15 cellular contexts compared by ENCODE assay signal in the genomic region with DNA sequence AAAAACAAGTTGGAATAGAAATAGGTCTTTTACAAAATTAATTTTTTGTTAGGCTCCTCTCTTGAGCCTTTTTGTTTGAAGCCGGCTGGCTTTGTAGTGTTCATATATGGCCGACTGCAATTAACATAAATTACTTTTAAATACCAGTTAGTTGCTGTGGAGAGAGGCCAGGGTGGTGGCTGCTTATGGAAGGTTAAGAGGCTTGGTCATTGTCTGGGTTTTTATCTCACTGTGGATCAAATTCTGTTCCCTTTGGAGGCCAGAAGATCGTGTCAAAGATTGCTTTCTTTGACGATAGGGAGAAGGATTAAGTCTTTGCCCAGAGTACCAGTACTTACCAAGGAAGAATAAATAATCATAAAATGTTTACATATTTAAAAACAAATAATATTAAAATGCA. TPM values are rescaled to one million over a fixed set of nuclear protein-coding genes. Genes with fewer than 3 reads are reported as not detected.
DNase-seq lines count a peak whose midpoint lies in the region; ATAC-seq and TF ChIP-seq lines count a peak whose summit lies in the region.
"Had no signal": no experiment of that assay in that cellular context is flagged by ENCODE, and none has a peak within 500 bp of the region (broad histone marks: within the 10 kb centered on the region; RNA-seq: fewer than 3 reads in every experiment).

No MANE protein-coding gene starts in this region.

- no peaks in the 10 kb centered on the region for H3K27me3 ChIP-seq in SK-N-SH (ENCODE audit: insufficient read depth)
- no peaks in the 10 kb centered on the region for H3K27me3 ChIP-seq in neural progenitor cell
- H3K27me3 ChIP-seq in MG63: no peaks in the 10 kb centered on the region
- H3K27me3 ChIP-seq in testis: no peaks in the 10 kb centered on the region
- H3K27me3 ChIP-seq: left lung had no signal

- no peak overlapping the region for H3K4me3 ChIP-seq in SK-N-SH (ENCODE audit: low read depth in 2 of 2, low read length in 1 of 2)
- no peak overlapping the region for H3K4me3 ChIP-seq in neural progenitor cell
- no peak overlapping the region for H3K4me3 ChIP-seq in MG63
- H3K4me3 ChIP-seq in testis: no peak overlapping the region
- H3K4me3 ChIP-seq: GM12878, left lung had no signal

- peaks cover 30 to 35% of the 10 kb centered on the region in 2 experiments for H3K36me3 ChIP-seq in SK-N-SH (replicated peaks in 1 of 2; ENCODE audit: control insufficient read depth in 1 of 2, insufficient read depth in 2 of 2, low read length in 1 of 2)
- H3K36me3 ChIP-seq in neural progenitor cell: peaks cover 31% of the 10 kb centered on the region
- peaks cover 2% of the 10 kb centered on the region; the same call in 1 of the 2 replicates for H3K36me3 ChIP-seq in MG63
- H3K36me3 ChIP-seq in testis (ENCODE audit: low read depth, missing control alignments): no peaks in the 10 kb centered on the region
- H3K36me3 ChIP-seq: left lung had no signal

- POLR2A ChIA-PET in SK-N-SH (lab: Yijun Ruan, JAX): no interaction called here
- POLR2A ChIA-PET in WTC11 (lab: Charles Lee): no interaction called here

- TF ChIP-seq CTCF in SK-N-SH (IDR thresholded peaks at IDR 0.05): no peak
- no peak for TF ChIP-seq CTCF in neural progenitor cell (IDR thresholded peaks at IDR 0.05)
- TF ChIP-seq CTCF in testis (IDR thresholded peaks at IDR 0.05): no peak
- no peak for TF ChIP-seq CTCF in WTC11 (IDR thresholded peaks at IDR 0.05)

- peak overlapping the region; percentile 71 for H3K4me2 ChIP-seq in SK-N-SH
- H3K4me2 ChIP-seq in neural progenitor cell: no peak overlapping the region

- intact Hi-C loops in testis (cut with DNase I; ENCODE audit: low total_unique reads): no loop called here

- no peak for ATAC-seq in WTC11
- ATAC-seq: activated CD8-positive, alpha-beta T cell treated with anti-CD3 and anti-CD28 coated beads, Interleukin-2, amount 10 ng/mL, durations not matched to agents 7 days and 5 days; GM12878; left lung; stimulated activated memory B cell treated with anti-CD40 and anti-IgM and Interleukin-4, amounts not matched to agents 10 μg/mL and 1 μg/mL and 100 μg/mL, for 72 hours had no signal

- H3K9me3 ChIP-seq in SK-N-SH (peaks cover 8% of the 10 kb centered on the region; the same call in 1 of the 2 replicates), neural progenitor cell (ENCODE audit: low read depth) (peaks cover 15% of the 10 kb centered on the region), MG63 (no peaks in the 10 kb centered on the region; the same call in 1 of the 2 replicates), testis (no peaks in the 10 kb centered on the region)
- H3K9me3 ChIP-seq: left lung had no signal

- H3K9me3 Mint-ChIP-seq in neural progenitor cell: peaks cover 32% of the 10 kb centered on the region
- H3K9me3 Mint-ChIP-seq in WTC11: peaks cover 22% of the 10 kb centered on the region
- H3K9me3 Mint-ChIP-seq: CD8-positive, alpha-beta T cell had no signal

- 39% methylated on average over 4 of the region's 4 CpGs for WGBS in SK-N-SH (ENCODE audit: low lambda C conversion rate)
- 78 to 84% methylated on average over 4 of the region's 4 CpGs for WGBS in testis, 2 donors

- H3K27ac ChIP-seq in SK-N-SH (ENCODE audit: low read depth in 2 of 2, low read length in 1 of 2) (peak overlapping the region; percentile 64 to 80), neural progenitor cell (no peak overlapping the region), testis (no peak overlapping the region)
- H3K27ac ChIP-seq: left lung had no signal

- peak overlapping the region; percentile 32; the same call in 1 of the 2 replicates for H2AFZ ChIP-seq in SK-N-SH (ENCODE audit: low read depth)
- no peak overlapping the region for H2AFZ ChIP-seq in neural progenitor cell (replicated peaks)

- H3K9ac ChIP-seq in SK-N-SH (peak overlapping the region; percentile 47; the same call in 1 of the 2 replicates), neural progenitor cell (no peak overlapping the region)

- DNase-seq in EL: peak; percentile 8
- DNase-seq in NCI-H1417 (lab: John Stamatoyannopoulos, UW): peak; percentile 60 to 93 (median 69)
- DNase-seq in SK-N-SH: no peak
- DNase-seq in neural progenitor cell (ENCODE audit: low spot score): no peak
- DNase-seq in MG63: no peak
- no peak for DNase-seq in testis
- DNase-seq in WTC11 (ENCODE audit: low spot score): no peak
- DNase-seq: activated CD8-positive, alpha-beta T cell treated with anti-CD3 and anti-CD28 coated beads, Interleukin-2, amount 10 ng/mL, durations not matched to agents 7 days and 5 days; effector CD4-positive, alpha-beta T cell; Karpas-422; left lung; occipital lobe had no signal

- H3K4me1 ChIP-seq in SK-N-SH (ENCODE audit: control insufficient read depth in 1 of 2, insufficient read depth in 2 of 2, low read depth in 1 of 2, low read length in 1 of 2): peaks cover 24 to 43% of the 10 kb centered on the region in 2 experiments
- H3K4me1 ChIP-seq in neural progenitor cell: peaks cover 21% of the 10 kb centered on the region
- H3K4me1 ChIP-seq in testis: no peaks in the 10 kb centered on the region
- H3K4me1 ChIP-seq: left lung had no signal

- H3K27ac Mint-ChIP-seq in neural progenitor cell (peak overlapping the region; percentile 89), WTC11 (no peak overlapping the region)
- H3K27ac Mint-ChIP-seq: stimulated activated memory B cell treated with anti-CD40 and anti-IgM and Interleukin-4, amounts not matched to agents 10 μg/mL and 1 μg/mL and 100 μg/mL, for 72 hours had no signal

- TF ChIP-seq RAD21 in SK-N-SH (IDR thresholded peaks at IDR 0.05; ENCODE audit: low read length): no peak

- H3F3A ChIP-seq in SK-N-SH (replicated peaks; ENCODE audit: insufficient read depth) (peaks cover 23% of the 10 kb centered on the region), neural progenitor cell (ENCODE audit: low read depth) (no peaks in the 10 kb centered on the region)

- H4K20me1 ChIP-seq in SK-N-SH (ENCODE audit: insufficient read depth) (no peaks in the 10 kb centered on the region), neural progenitor cell (ENCODE audit: low read depth) (peaks cover 38% of the 10 kb centered on the region)

- H3K4me3 Mint-ChIP-seq in neural progenitor cell: peak overlapping the region; percentile 20
- H3K4me3 Mint-ChIP-seq in WTC11: no peak overlapping the region
- H3K4me3 Mint-ChIP-seq: activated CD8-positive, alpha-beta T cell treated with anti-CD3 and anti-CD28 coated beads, Interleukin-2, amount 10 ng/mL, durations not matched to agents 7 days and 5 days; CD8-positive, alpha-beta T cell; stimulated activated memory B cell treated with anti-CD40 and anti-IgM and Interleukin-4, amounts not matched to agents 10 μg/mL and 1 μg/mL and 100 μg/mL, for 72 hours had no signal

- H3K27me3 Mint-ChIP-seq in neural progenitor cell (ENCODE audit: insufficient read depth, low read depth): peaks cover 2% of the 10 kb centered on the region
- H3K27me3 Mint-ChIP-seq in WTC11 (ENCODE audit: low read depth): no peaks in the 10 kb centered on the region
- H3K27me3 Mint-ChIP-seq: stimulated activated memory B cell treated with anti-CD40 and anti-IgM and Interleukin-4, amounts not matched to agents 10 μg/mL and 1 μg/mL and 100 μg/mL, for 72 hours had no signal

- TF ChIP-seq POLR2A in testis (IDR thresholded peaks at IDR 0.05): no peak

- H3K9me2 ChIP-seq in SK-N-SH: no peaks in the 10 kb centered on the region

- peaks cover 8% of the 10 kb centered on the region; the same call in 1 of the 2 replicates for H3K79me2 ChIP-seq in SK-N-SH (ENCODE audit: insufficient read depth)
- H3K79me2 ChIP-seq in neural progenitor cell (ENCODE audit: low read depth): peaks cover 97% of the 10 kb centered on the region

- CTCF ChIA-PET in SK-N-SH (lab: Yijun Ruan, JAX): no interaction called here
- CTCF ChIA-PET in WTC11 (lab: Charles Lee): no interaction called here

- peaks cover 50% of the 10 kb centered on the region for H3K4me1 Mint-ChIP-seq in neural progenitor cell
- H3K4me1 Mint-ChIP-seq in WTC11: peaks cover 38% of the 10 kb centered on the region

- no peak for TF ChIP-seq EP300 in SK-N-SH (IDR thresholded peaks at IDR 0.05; ENCODE audit: borderline replicate concordance in 1 of 2, low read depth in 1 of 2, low read length in 1 of 2)

- H3K36me3 Mint-ChIP-seq in neural progenitor cell (peaks cover 66% of the 10 kb centered on the region), WTC11 (peaks cover 44% of the 10 kb centered on the region)

TF ChIP-seq in SK-N-SH, 30 proteins besides CTCF, POLR2A, EP300 and RAD21 (continues in another document):
- TF ChIP-seq GABPA (IDR thresholded peaks at IDR 0.05; ENCODE audit: low read depth) (no peak), TCF12 (IDR thresholded peaks at IDR 0.05) (peak; percentile 47; the same call in 1 of the 2 replicates)
- TF ChIP-seq, protein P1, sequence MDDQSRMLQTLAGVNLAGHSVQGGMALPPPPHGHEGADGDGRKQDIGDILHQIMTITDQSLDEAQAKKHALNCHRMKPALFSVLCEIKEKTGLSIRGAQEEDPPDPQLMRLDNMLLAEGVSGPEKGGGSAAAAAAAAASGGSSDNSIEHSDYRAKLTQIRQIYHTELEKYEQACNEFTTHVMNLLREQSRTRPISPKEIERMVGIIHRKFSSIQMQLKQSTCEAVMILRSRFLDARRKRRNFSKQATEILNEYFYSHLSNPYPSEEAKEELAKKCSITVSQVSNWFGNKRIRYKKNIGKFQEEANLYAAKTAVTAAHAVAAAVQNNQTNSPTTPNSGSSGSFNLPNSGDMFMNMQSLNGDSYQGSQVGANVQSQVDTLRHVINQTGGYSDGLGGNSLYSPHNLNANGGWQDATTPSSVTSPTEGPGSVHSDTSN (IDR thresholded peaks at IDR 0.05): no peak

TF ChIP-seq in WTC11, 78 proteins besides CTCF, POLR2A, EP300 and RAD21 (continues in another document):
- no peak for TF ChIP-seq ZNF121 (CRISPR knock-in tag; IDR thresholded peaks at IDR 0.05)
- no peak for TF ChIP-seq FOXP1 (CRISPR knock-in tag; IDR thresholded peaks at IDR 0.05; ENCODE audit: borderline replicate concordance)
- no peak for TF ChIP-seq NR3C1 (CRISPR knock-in tag; conservative IDR thresholded peaks at IDR 0.05; ENCODE audit: low read depth)

RNA-seq across cellular contexts. Expression of gene MSI2, which starts 39.9 kb away (rescaled TPM):
- polyA plus RNA-seq in SK-N-SH (2012; rRNA removed) (24.1 and 25.5 TPM in 2 replicates), testis (ENCODE audit: insufficient read depth, low read depth, low replicate concordance) (46.5 TPM)
- 23.2 and 23.5 TPM in 2 replicates for polyA plus RNA-seq in SK-N-SH (2012; cell fraction: cytosol; rRNA removed)
- polyA plus RNA-seq in SK-N-SH (2012; cell fraction: nucleus; rRNA removed): 25.7 and 34.7 TPM in 2 replicates
- total RNA-seq in neural progenitor cell (ENCODE audit: low replicate concordance) (92.7 and 96.9 TPM in 2 replicates), testis (100 to 1,000 TPM in 1 of 2 donors, 10 to 100 TPM in 1; 76.6 to 106 TPM), WTC11 (2021) (79.9 to 87.0 TPM (median 82.1 TPM) in 3 replicates)
- total RNA-seq in MG63 (2014; rRNA removed; shearing (Covaris generic); ENCODE audit: low replicate concordance): 2.8 and 6.3 TPM in 2 replicates

Comparison
In these comparisons a context has a peak if more than half of its experiments do, and no peak if none do; other contexts are left out.
1. DNase-seq: peak in EL (single experiment) and NCI-H1417 (3 of 3); none in SK-N-SH (single experiment), neural progenitor cell (single experiment), MG63 (single experiment), testis (single experiment) and WTC11 (single experiment).
2. H3K27ac ChIP-seq: peak in SK-N-SH (2 of 2); none in neural progenitor cell (single experiment) and testis (0 of 2).
3. RNA of gene MSI2, which starts 39.9 kb away (total RNA-seq): 76.6 to 106 TPM in testis, 92.7 to 96.9 TPM in neural progenitor cell and 79.9 to 87.0 TPM in WTC11; 2.8 to 6.3 TPM in MG63; every median in the first group is over 10 times any median in the second.